ENCODE assay signal across 8 cellular contexts in genomic region chr5:178625679-178626483, GRCh38. TPM values are rescaled to one million over a fixed set of nuclear protein-coding genes. Genes with fewer than 3 reads are reported as not detected.
A peak's percentile ranks its signal among the peaks of the same experiment; 100 is the strongest.
DNase-seq lines count a peak whose midpoint lies in the region; ATAC-seq and TF ChIP-seq lines count a peak whose summit lies in the region.

No MANE protein-coding gene starts in this region.

- peak overlapping the region; percentile 94 for H3K27ac Mint-ChIP-seq in activated T-helper 1 cell treated with anti-CD3 and anti-CD28 coated beads, Interleukin-12 subunit alpha, Interleukin-12 subunit beta, Interleukin-2, Interleukin-4 antibody, amounts not matched to agents 30 ng/mL and 10 ng/mL and 1 ng/mL, durations not matched to agents 14 hours and 24 hours and 36 hours

- no peaks in the 10 kb centered on the region for H3K9me3 ChIP-seq in gastrocnemius medialis

- H3K27me3 ChIP-seq in HL-60 (ENCODE audit: insufficient read depth, poor library complexity, severe bottlenecking): no peaks in the 10 kb centered on the region
- no peaks in the 10 kb centered on the region for H3K27me3 ChIP-seq in gastrocnemius medialis

- H3K27ac ChIP-seq in HL-60 (replicated peaks): peak overlapping the region; percentile 96
- H3K27ac ChIP-seq in gastrocnemius medialis: peak overlapping the region; percentile 91 to 100 (median 96)

- intact Hi-C loops in activated T-helper 1 cell treated with anti-CD3 and anti-CD28 coated beads, Interleukin-12 subunit alpha, Interleukin-12 subunit beta, Interleukin-2, Interleukin-4 antibody, amounts not matched to agents 30 ng/mL and 10 ng/mL and 1 ng/mL, durations not matched to agents 14 hours and 24 hours and 36 hours (cut with micrococcal nuclease): loop anchor here (1.0 to 10.0 kb wide), 12 partner anchors 8 to 1446 kb away; partner anchors contain the start of genes CANX, COL23A1, HNRNPAB and HNRNPH1
- intact Hi-C loops in left cardiac atrium (cut with DNase I) (no loop called here), gastrocnemius medialis (cut with DNase I; ENCODE audit: low total_unique reads) (loop anchor here (2.0 to 10.0 kb wide), 6 partner anchors 105 to 1449 kb away; partner anchors contain the start of genes PHYKPL, RNF130 and ZNF354A)

- in situ Hi-C loops in gastrocnemius medialis (cut with MboI; ENCODE audit: low sequenced_read_pairs in 4 of 4): no loop called here

- peak; percentile 15 for ATAC-seq in GM21367 (IDR thresholded peaks at IDR 0.05; ENCODE audit: unreplicated experiment)
- peak; percentile 28 to 35 for ATAC-seq in left cardiac atrium
- ATAC-seq in gastrocnemius medialis: peak; percentile 32 to 42
- ATAC-seq in GM18873 (IDR thresholded peaks at IDR 0.05; ENCODE audit: low FRiP score, unreplicated experiment): no peak

- peaks cover 40% of the 10 kb centered on the region for H3K4me1 Mint-ChIP-seq in activated T-helper 1 cell treated with anti-CD3 and anti-CD28 coated beads, Interleukin-12 subunit alpha, Interleukin-12 subunit beta, Interleukin-2, Interleukin-4 antibody, amounts not matched to agents 30 ng/mL and 10 ng/mL and 1 ng/mL, durations not matched to agents 14 hours and 24 hours and 36 hours (ENCODE audit: low read depth)

- DNase-seq in EH (ENCODE audit: low read depth) (peak; percentile 13), HL-60 (ENCODE audit: low read depth in 1 of 2, low spot score in 1 of 2) (peak; percentile 26 to 35), left cardiac atrium (no peak), gastrocnemius medialis (peak; percentile 22 to 26)
- DNase-seq in activated T-helper 1 cell treated with anti-CD3 and anti-CD28 coated beads, Interleukin-12 subunit alpha, Interleukin-12 subunit beta, Interleukin-2, Interleukin-4 antibody, amounts not matched to agents 30 ng/mL and 10 ng/mL and 1 ng/mL, durations not matched to agents 14 hours and 24 hours and 36 hours (ENCODE audit: low spot score): no peak
- no peak for DNase-seq in stimulated activated CD4-positive, alpha-beta T cell treated with anti-CD3 and anti-CD28 coated beads, Interleukin-2, amount 100 ng/mL, for 48 hours

- peaks cover 0 to 19% of the 10 kb centered on the region in 2 donors for H3K36me3 ChIP-seq in gastrocnemius medialis

- TF ChIP-seq POLR2A in gastrocnemius medialis (IDR thresholded peaks at IDR 0.05): no peak

- H3K36me3 Mint-ChIP-seq in activated T-helper 1 cell treated with anti-CD3 and anti-CD28 coated beads, Interleukin-12 subunit alpha, Interleukin-12 subunit beta, Interleukin-2, Interleukin-4 antibody, amounts not matched to agents 30 ng/mL and 10 ng/mL and 1 ng/mL, durations not matched to agents 14 hours and 24 hours and 36 hours (ENCODE audit: low read depth): peaks cover 25% of the 10 kb centered on the region

- H3K4me3 Mint-ChIP-seq in activated T-helper 1 cell treated with anti-CD3 and anti-CD28 coated beads, Interleukin-12 subunit alpha, Interleukin-12 subunit beta, Interleukin-2, Interleukin-4 antibody, amounts not matched to agents 30 ng/mL and 10 ng/mL and 1 ng/mL, durations not matched to agents 14 hours and 24 hours and 36 hours: peak overlapping the region; percentile 98

- peaks cover 6% of the 10 kb centered on the region for H3K9me3 Mint-ChIP-seq in activated T-helper 1 cell treated with anti-CD3 and anti-CD28 coated beads, Interleukin-12 subunit alpha, Interleukin-12 subunit beta, Interleukin-2, Interleukin-4 antibody, amounts not matched to agents 30 ng/mL and 10 ng/mL and 1 ng/mL, durations not matched to agents 14 hours and 24 hours and 36 hours

- H3K4me3 ChIP-seq in HL-60 (replicated peaks; ENCODE audit: insufficient read depth, low read length) (peak overlapping the region; percentile 88), gastrocnemius medialis (peak overlapping the region; percentile 75 to 98 (median 80))

- TF ChIP-seq CTCF in HL-60 (IDR thresholded peaks at IDR 0.05; ENCODE audit: insufficient read depth, low read length) (no peak), gastrocnemius medialis (IDR thresholded peaks at IDR 0.05 in 4 of 5, conservative IDR thresholded peaks at IDR 0.05 in 1 of 5) (no peak)

- peaks cover 6% of the 10 kb centered on the region for H3K27me3 Mint-ChIP-seq in activated T-helper 1 cell treated with anti-CD3 and anti-CD28 coated beads, Interleukin-12 subunit alpha, Interleukin-12 subunit beta, Interleukin-2, Interleukin-4 antibody, amounts not matched to agents 30 ng/mL and 10 ng/mL and 1 ng/mL, durations not matched to agents 14 hours and 24 hours and 36 hours (ENCODE audit: insufficient read depth)

- H3K4me1 ChIP-seq in gastrocnemius medialis: peaks cover 35 to 48% of the 10 kb centered on the region in 2 donors

RNA-seq across cellular contexts. Expression of gene CLK4, which starts 1.0 kb away (rescaled TPM):
- 27.5 and 28.6 TPM in 2 replicates for total RNA-seq in activated T-helper 1 cell treated with anti-CD3 and anti-CD28 coated beads, Interleukin-12 subunit alpha, Interleukin-12 subunit beta, Interleukin-2, Interleukin-4 antibody, amounts not matched to agents 30 ng/mL and 10 ng/mL and 1 ng/mL, durations not matched to agents 14 hours and 24 hours and 36 hours
- total RNA-seq in left cardiac atrium: 10 to 100 TPM; 15.6 to 17.5 TPM
- 10 to 100 TPM; 11.4 to 36.7 (median 14.3) TPM for total RNA-seq in gastrocnemius medialis

RNA-seq across cellular contexts. Expression of gene COL23A1, which starts 35.7 kb away (rescaled TPM):
- total RNA-seq in activated T-helper 1 cell treated with anti-CD3 and anti-CD28 coated beads, Interleukin-12 subunit alpha, Interleukin-12 subunit beta, Interleukin-2, Interleukin-4 antibody, amounts not matched to agents 30 ng/mL and 10 ng/mL and 1 ng/mL, durations not matched to agents 14 hours and 24 hours and 36 hours: not detected in 2 replicates
- total RNA-seq in left cardiac atrium: 1 to 10 TPM; 5.5 to 6.0 TPM
- total RNA-seq in gastrocnemius medialis: 1 to 10 TPM in 1 of 4 donors, under 1 TPM in 2, not detected in 1; 0.62 to 1.1 (median 0.97) TPM

Comparison
In these comparisons a context has a peak if more than half of its experiments do, and no peak if none do; other contexts are left out.
1. DNase-seq: peak in EH (single experiment), HL-60 (2 of 2) and gastrocnemius medialis (2 of 2); none in activated T-helper 1 cell treated with anti-CD3 and anti-CD28 coated beads, Interleukin-12 subunit alpha, Interleukin-12 subunit beta, Interleukin-2, Interleukin-4 antibody, amounts not matched to agents 30 ng/mL and 10 ng/mL and 1 ng/mL, durations not matched to agents 14 hours and 24 hours and 36 hours (single experiment), left cardiac atrium (single experiment) and stimulated activated CD4-positive, alpha-beta T cell treated with anti-CD3 and anti-CD28 coated beads, Interleukin-2, amount 100 ng/mL, for 48 hours (0 of 2).
2. intact Hi-C loops: an anchor here in activated T-helper 1 cell treated with anti-CD3 and anti-CD28 coated beads, Interleukin-12 subunit alpha, Interleukin-12 subunit beta, Interleukin-2, Interleukin-4 antibody, amounts not matched to agents 30 ng/mL and 10 ng/mL and 1 ng/mL, durations not matched to agents 14 hours and 24 hours and 36 hours (1.0 to 10.0 kb wide) and gastrocnemius medialis (2.0 to 10.0 kb wide); none called in left cardiac atrium.